Comparison of ENCODE assay signal across 1 cellular context in the genomic region with DNA sequence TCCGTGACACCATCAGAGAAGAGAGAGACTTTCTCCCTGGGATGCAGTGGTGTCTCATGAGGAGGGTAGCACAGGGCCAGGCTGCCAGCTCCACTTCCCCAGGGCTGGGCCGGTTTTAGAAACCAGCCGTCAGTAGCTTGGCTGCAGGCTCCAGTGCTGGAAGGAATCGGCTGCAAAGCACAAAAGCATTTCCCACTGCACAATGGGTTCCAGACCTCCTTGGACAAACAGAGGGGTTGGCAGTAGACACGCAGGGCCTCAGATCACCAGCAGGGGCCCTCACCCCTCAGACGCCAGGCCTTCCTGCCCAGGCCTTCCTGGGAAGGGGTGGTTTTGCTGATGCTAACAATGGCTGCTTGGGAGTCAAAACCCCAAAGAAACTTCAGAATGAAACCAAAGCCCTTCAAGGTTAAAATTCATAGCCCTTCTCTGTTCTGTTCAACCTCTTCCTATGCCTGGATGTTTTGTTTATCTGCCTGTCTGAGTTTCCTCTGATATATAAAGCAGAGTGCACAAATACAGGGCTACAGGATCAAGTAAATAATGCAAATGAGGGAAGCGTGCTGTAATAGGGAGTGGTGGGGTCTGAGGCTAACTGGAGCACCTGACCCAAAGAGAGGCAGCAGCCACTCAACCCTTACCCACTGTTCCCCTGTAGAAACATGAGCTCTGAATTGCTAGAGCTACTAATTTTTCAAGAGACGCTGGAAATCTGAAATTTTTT.
TF ChIP-seq lines count a peak whose summit lies in the region.

No MANE protein-coding gene starts in this region.

TF ChIP-seq in HepG2, 621 proteins besides CTCF, POLR2A, EP300 and RAD21 (continued from another document and continues in another):
- TF ChIP-seq ZNF292 (CRISPR knock-in tag; IDR thresholded peaks at IDR 0.05; ENCODE audit: borderline replicate concordance, low read depth) (no peak), ZNF24 (IDR thresholded peaks at IDR 0.05) (no peak), SMAD1 (CRISPR knock-in tag; IDR thresholded peaks at IDR 0.05; ENCODE audit: borderline replicate concordance, low read depth) (no peak), ZNF343 (CRISPR knock-in tag; IDR thresholded peaks at IDR 0.05) (no peak), MXD1 (CRISPR knock-in tag; IDR thresholded peaks at IDR 0.05) (no peak), ATF6 (CRISPR knock-in tag; conservative IDR thresholded peaks at IDR 0.05) (no peak), HOXA9 (CRISPR knock-in tag; IDR thresholded peaks at IDR 0.05; ENCODE audit: borderline replicate concordance) (no peak), TCF12 (IDR thresholded peaks at IDR 0.05) (no peak), TCF12 (CRISPR knock-in tag; IDR thresholded peaks at IDR 0.05) (no peak), HNF4A (CRISPR knock-in tag; IDR thresholded peaks at IDR 0.05) (peak; percentile 31; the same call in 1 of the 2 replicates), ZNF557 (CRISPR knock-in tag; IDR thresholded peaks at IDR 0.05) (no peak), ATAD3A (CRISPR knock-in tag; IDR thresholded peaks at IDR 0.05) (no peak), HMGXB4 (CRISPR knock-in tag; IDR thresholded peaks at IDR 0.05; ENCODE audit: borderline replicate concordance in 1 of 2, low read depth in 1 of 2) (0 out of 4 replicates have a peak, but pooled peaks of 1 of the 2 experiments have one; percentile 60), REPIN1 (CRISPR knock-in tag; IDR thresholded peaks at IDR 0.05; ENCODE audit: borderline replicate concordance, low read depth) (no peak; the same call in 1 of the 2 replicates), ZNF891 (CRISPR knock-in tag; IDR thresholded peaks at IDR 0.05) (peak; percentile 58; the same call in 1 of the 2 replicates), ZKSCAN1 (IDR thresholded peaks at IDR 0.05; ENCODE audit: low read length) (no peak), ZNF83 (CRISPR knock-in tag; IDR thresholded peaks at IDR 0.05; ENCODE audit: borderline replicate concordance) (no peak), ZNF264 (CRISPR knock-in tag; IDR thresholded peaks at IDR 0.05) (no peak), FOSL2 (CRISPR knock-in tag; IDR thresholded peaks at IDR 0.05) (peak; percentile 30; the same call in 1 of the 2 replicates), ZSCAN9 (CRISPR knock-in tag; IDR thresholded peaks at IDR 0.05; ENCODE audit: borderline replicate concordance) (no peak), MEIS2 (CRISPR knock-in tag; IDR thresholded peaks at IDR 0.05) (0 out of 2 replicates have a peak, but pooled peaks have one; percentile 18), HOXD1 (CRISPR knock-in tag; IDR thresholded peaks at IDR 0.05) (no peak), BORCS8-MEF2B (CRISPR knock-in tag; IDR thresholded peaks at IDR 0.05) (no peak), CBX2 (IDR thresholded peaks at IDR 0.05; ENCODE audit: low read depth, low read length) (no peak), CBX2 (CRISPR knock-in tag; IDR thresholded peaks at IDR 0.05; ENCODE audit: low read depth) (no peak), ZBTB7B (CRISPR knock-in tag; IDR thresholded peaks at IDR 0.05) (peak; percentile 29; the same call in 1 of the 2 replicates), EZH2 (conservative IDR thresholded peaks at IDR 0.05; ENCODE audit: low read depth, low read length) (no peak), ZNF629 (CRISPR knock-in tag; conservative IDR thresholded peaks at IDR 0.05) (peak; percentile 46; the same call in 1 of the 2 replicates), DNMT3B (CRISPR knock-in tag; conservative IDR thresholded peaks at IDR 0.05) (no peak), SKI (IDR thresholded peaks at IDR 0.05; ENCODE audit: partially characterized antibody) (peak; percentile 33), CREM (IDR thresholded peaks at IDR 0.05) (no peak), CREM (CRISPR knock-in tag; IDR thresholded peaks at IDR 0.05) (no peak), ZNF850 (CRISPR knock-in tag; conservative IDR thresholded peaks at IDR 0.05) (no peak), ARNT2 (CRISPR knock-in tag; IDR thresholded peaks at IDR 0.05; ENCODE audit: low read depth) (no peak), ZNF232 (CRISPR knock-in tag; IDR thresholded peaks at IDR 0.05; ENCODE audit: borderline replicate concordance) (no peak; the same call in 1 of the 2 replicates), SMAD9 (CRISPR knock-in tag; IDR thresholded peaks at IDR 0.05) (no peak), FOXO4 (CRISPR knock-in tag; conservative IDR thresholded peaks at IDR 0.05) (no peak), SUZ12 (IDR thresholded peaks at IDR 0.05; ENCODE audit: low read depth, low read length) (no peak), RAD51 (IDR thresholded peaks at IDR 0.05; ENCODE audit: borderline replicate concordance) (no peak), SP5 (CRISPR knock-in tag; IDR thresholded peaks at IDR 0.05; ENCODE audit: borderline replicate concordance, low read depth) (no peak), TIGD3 (CRISPR knock-in tag; IDR thresholded peaks at IDR 0.05; ENCODE audit: borderline replicate concordance) (no peak), SRSF1 (optimal IDR thresholded peaks at IDR 0.05; ENCODE audit: low read depth, low read length) (no peak), FUBP1 (CRISPR knock-in tag; IDR thresholded peaks at IDR 0.05; ENCODE audit: borderline replicate concordance) (no peak), GABPB1 (CRISPR knock-in tag; IDR thresholded peaks at IDR 0.05) (peak; percentile 43; the same call in 1 of the 2 replicates), MTF2 (CRISPR knock-in tag; IDR thresholded peaks at IDR 0.05; ENCODE audit: borderline replicate concordance) (no peak)
- TF ChIP-seq, protein P1, sequence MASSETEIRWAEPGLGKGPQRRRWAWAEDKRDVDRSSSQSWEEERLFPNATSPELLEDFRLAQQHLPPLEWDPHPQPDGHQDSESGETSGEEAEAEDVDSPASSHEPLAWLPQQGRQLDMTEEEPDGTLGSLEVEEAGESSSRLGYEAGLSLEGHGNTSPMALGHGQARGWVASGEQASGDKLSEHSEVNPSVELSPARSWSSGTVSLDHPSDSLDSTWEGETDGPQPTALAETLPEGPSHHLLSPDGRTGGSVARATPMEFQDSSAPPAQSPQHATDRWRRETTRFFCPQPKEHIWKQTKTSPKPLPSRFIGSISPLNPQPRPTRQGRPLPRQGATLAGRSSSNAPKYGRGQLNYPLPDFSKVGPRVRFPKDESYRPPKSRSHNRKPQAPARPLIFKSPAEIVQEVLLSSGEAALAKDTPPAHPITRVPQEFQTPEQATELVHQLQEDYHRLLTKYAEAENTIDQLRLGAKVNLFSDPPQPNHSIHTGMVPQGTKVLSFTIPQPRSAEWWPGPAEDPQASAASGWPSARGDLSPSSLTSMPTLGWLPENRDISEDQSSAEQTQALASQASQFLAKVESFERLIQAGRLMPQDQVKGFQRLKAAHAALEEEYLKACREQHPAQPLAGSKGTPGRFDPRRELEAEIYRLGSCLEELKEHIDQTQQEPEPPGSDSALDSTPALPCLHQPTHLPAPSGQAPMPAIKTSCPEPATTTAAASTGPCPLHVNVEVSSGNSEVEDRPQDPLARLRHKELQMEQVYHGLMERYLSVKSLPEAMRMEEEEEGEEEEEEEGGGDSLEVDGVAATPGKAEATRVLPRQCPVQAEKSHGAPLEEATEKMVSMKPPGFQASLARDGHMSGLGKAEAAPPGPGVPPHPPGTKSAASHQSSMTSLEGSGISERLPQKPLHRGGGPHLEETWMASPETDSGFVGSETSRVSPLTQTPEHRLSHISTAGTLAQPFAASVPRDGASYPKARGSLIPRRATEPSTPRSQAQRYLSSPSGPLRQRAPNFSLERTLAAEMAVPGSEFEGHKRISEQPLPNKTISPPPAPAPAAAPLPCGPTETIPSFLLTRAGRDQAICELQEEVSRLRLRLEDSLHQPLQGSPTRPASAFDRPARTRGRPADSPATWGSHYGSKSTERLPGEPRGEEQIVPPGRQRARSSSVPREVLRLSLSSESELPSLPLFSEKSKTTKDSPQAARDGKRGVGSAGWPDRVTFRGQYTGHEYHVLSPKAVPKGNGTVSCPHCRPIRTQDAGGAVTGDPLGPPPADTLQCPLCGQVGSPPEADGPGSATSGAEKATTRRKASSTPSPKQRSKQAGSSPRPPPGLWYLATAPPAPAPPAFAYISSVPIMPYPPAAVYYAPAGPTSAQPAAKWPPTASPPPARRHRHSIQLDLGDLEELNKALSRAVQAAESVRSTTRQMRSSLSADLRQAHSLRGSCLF (CRISPR knock-in tag; IDR thresholded peaks at IDR 0.05; ENCODE audit: borderline replicate concordance) = no peak
- TF ChIP-seq, protein P2, sequence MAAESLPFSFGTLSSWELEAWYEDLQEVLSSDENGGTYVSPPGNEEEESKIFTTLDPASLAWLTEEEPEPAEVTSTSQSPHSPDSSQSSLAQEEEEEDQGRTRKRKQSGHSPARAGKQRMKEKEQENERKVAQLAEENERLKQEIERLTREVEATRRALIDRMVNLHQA (CRISPR knock-in tag; IDR thresholded peaks at IDR 0.05) = no peak
- TF ChIP-seq, protein P3, sequence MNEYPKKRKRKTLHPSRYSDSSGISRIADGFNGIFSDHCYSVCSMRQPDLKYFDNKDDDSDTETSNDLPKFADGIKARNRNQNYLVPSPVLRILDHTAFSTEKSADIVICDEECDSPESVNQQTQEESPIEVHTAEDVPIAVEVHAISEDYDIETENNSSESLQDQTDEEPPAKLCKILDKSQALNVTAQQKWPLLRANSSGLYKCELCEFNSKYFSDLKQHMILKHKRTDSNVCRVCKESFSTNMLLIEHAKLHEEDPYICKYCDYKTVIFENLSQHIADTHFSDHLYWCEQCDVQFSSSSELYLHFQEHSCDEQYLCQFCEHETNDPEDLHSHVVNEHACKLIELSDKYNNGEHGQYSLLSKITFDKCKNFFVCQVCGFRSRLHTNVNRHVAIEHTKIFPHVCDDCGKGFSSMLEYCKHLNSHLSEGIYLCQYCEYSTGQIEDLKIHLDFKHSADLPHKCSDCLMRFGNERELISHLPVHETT (CRISPR knock-in tag; conservative IDR thresholded peaks at IDR 0.05) = no peak
- TF ChIP-seq, protein P4, sequence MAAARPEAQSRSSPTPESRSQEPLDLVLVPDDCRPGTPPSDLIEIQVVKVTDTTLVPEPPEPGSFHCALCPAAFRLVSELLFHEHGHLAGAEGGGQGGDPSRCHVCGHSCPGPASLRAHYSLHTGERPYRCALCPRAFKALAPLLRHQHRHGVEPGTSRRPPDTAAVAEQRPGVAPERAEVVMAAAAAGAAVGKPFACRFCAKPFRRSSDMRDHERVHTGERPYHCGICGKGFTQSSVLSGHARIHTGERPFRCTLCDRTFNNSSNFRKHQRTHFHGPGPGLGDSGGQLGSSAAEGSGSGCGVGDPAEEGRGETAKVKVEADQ (CRISPR knock-in tag; IDR thresholded peaks at IDR 0.05; ENCODE audit: borderline replicate concordance) = no peak
